ENCODE assay signal across 29 cellular contexts in genomic region chr22:32122899-32123298, GRCh38. TPM values are rescaled to one million over a fixed set of nuclear protein-coding genes. Genes with fewer than 3 reads are reported as not detected.
"Had no signal": no experiment of that assay in that cellular context is flagged by ENCODE, and none has a peak within 500 bp of the region (broad histone marks: within the 10 kb centered on the region; RNA-seq: fewer than 3 reads in every experiment).

No MANE protein-coding gene starts in this region.

- DNase-seq: colonic mucosa; dermis blood vessel endothelial cell; dorsolateral prefrontal cortex; effector CD4-positive, alpha-beta T cell; effector memory CD4-positive, alpha-beta T cell; esophagus squamous epithelium; foreskin fibroblast; foreskin melanocyte; gastrocnemius medialis; glutamatergic neuron; head of caudate nucleus; heart right ventricle; hippocampal formation; left cardiac atrium; left lung; left ventricle myocardium superior; lower lobe of right lung; mesenchymal stem cell; mucosa of descending colon had no signal

- H3K36me3 ChIP-seq: colonic mucosa, esophagus squamous epithelium, gastrocnemius medialis, heart right ventricle, left lung, lower lobe of right lung had no signal

- H3K9me3 ChIP-seq: colonic mucosa, esophagus squamous epithelium, gastrocnemius medialis, heart right ventricle, left lung, lower lobe of right lung, mucosa of descending colon had no signal

- H3K27me3 ChIP-seq: colonic mucosa, esophagus squamous epithelium, gastrocnemius medialis, heart right ventricle, left lung had no signal

- H3K4me3 ChIP-seq: colonic mucosa, dorsolateral prefrontal cortex, esophagus squamous epithelium, gastrocnemius medialis, heart right ventricle, left lung, lower lobe of right lung, mucosa of descending colon had no signal

- H3K4me1 ChIP-seq: colonic mucosa, esophagus squamous epithelium, gastrocnemius medialis, heart right ventricle, left lung, lower lobe of right lung had no signal

- H3K27ac ChIP-seq: colonic mucosa, dorsolateral prefrontal cortex, esophagus squamous epithelium, gastrocnemius medialis, heart right ventricle, left lung, lower lobe of right lung had no signal

RNA-seq across cellular contexts. Expression of gene C22orf42, which starts 36.2 kb away (rescaled TPM):
- total RNA-seq: chondrocyte, colonic mucosa, dermis blood vessel endothelial cell, endothelial cell of umbilical vein, epithelial cell of proximal tubule, esophagus squamous epithelium, gastrocnemius medialis, glomerular endothelial cell, heart right ventricle, kidney epithelial cell, left cardiac atrium, left lung, left ventricle myocardium superior, lower leg skin, lower lobe of right lung, lung microvascular endothelial cell, mesenteric fat pad, mesothelial cell of epicardium, mucosa of descending colon, myocyte had no signal
